1 cellular context compared by ENCODE assay signal in the genomic region with DNA sequence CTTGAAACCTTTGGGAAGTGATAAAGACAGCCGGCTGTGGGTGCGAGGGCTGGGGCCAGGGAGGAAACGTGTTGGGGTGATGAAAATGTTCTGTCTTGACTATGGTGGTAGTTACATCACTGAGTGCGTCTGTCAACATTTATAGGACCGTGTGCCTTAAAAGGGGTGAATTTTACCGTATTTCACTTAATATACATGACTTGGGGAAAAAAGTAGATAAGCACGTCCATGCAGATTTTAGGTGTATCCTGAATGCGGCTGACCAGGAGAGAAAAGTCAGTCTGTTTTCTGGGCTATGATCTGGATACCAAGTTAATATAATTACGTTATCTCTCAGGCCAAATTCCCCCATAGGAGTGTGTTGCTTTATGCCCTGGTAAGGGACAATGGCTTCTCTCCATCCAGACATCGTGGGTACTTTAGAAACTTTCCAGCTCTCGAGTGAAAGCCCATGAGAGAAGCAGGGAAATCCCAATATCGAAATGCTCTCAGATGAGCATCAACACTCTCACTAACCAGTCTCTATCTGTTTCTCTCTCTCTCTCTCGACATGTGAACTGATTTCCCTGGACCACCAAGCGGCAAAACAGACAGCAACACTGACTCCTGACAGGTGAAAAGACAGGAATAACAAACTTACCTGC.
A peak's percentile ranks its signal among the peaks of the same experiment; 100 is the strongest.
TF ChIP-seq lines count a peak whose summit lies in the region.

No MANE protein-coding gene starts in this region.

TF ChIP-seq in GM12878, 131 proteins besides CTCF, POLR2A, EP300 and RAD21 (continued from another document):
- TF ChIP-seq, protein P1, sequence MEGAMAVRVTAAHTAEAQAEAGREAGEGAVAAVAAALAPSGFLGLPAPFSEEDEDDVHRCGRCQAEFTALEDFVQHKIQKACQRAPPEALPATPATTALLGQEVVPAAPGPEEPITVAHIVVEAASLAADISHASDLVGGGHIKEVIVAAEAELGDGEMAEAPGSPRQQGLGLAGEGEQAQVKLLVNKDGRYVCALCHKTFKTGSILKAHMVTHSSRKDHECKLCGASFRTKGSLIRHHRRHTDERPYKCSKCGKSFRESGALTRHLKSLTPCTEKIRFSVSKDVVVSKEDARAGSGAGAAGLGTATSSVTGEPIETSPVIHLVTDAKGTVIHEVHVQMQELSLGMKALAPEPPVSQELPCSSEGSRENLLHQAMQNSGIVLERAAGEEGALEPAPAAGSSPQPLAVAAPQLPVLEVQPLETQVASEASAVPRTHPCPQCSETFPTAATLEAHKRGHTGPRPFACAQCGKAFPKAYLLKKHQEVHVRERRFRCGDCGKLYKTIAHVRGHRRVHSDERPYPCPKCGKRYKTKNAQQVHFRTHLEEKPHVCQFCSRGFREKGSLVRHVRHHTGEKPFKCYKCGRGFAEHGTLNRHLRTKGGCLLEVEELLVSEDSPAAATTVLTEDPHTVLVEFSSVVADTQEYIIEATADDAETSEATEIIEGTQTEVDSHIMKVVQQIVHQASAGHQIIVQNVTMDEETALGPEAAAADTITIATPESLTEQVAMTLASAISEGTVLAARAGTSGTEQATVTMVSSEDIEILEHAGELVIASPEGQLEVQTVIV (IDR thresholded peaks at IDR 0.05; ENCODE audit: borderline replicate concordance, partially characterized antibody) = no peak
- TF ChIP-seq RFX5 (IDR thresholded peaks at IDR 0.05; ENCODE audit: low read depth, low read length) (no peak), POLR2AphosphoS5 (IDR thresholded peaks at IDR 0.05; ENCODE audit: low read length) (no peak), MXI1 (IDR thresholded peaks at IDR 0.05; ENCODE audit: low read depth, low read length) (0 out of 2 replicates have a peak, but pooled peaks have one; percentile 26), MEF2B (IDR thresholded peaks at IDR 0.05; ENCODE audit: partially characterized antibody, poor library complexity, severe bottlenecking) (peak; percentile 52), SMC3 (IDR thresholded peaks at IDR 0.05; ENCODE audit: borderline replicate concordance, low read length) (no peak), NFXL1 (IDR thresholded peaks at IDR 0.05; ENCODE audit: borderline replicate concordance) (no peak), SUZ12 (IDR thresholded peaks at IDR 0.05; ENCODE audit: unreplicated experiment) (no peak), KDM1A (IDR thresholded peaks at IDR 0.05; ENCODE audit: borderline replicate concordance) (no peak)
- TF ChIP-seq, protein P2, sequence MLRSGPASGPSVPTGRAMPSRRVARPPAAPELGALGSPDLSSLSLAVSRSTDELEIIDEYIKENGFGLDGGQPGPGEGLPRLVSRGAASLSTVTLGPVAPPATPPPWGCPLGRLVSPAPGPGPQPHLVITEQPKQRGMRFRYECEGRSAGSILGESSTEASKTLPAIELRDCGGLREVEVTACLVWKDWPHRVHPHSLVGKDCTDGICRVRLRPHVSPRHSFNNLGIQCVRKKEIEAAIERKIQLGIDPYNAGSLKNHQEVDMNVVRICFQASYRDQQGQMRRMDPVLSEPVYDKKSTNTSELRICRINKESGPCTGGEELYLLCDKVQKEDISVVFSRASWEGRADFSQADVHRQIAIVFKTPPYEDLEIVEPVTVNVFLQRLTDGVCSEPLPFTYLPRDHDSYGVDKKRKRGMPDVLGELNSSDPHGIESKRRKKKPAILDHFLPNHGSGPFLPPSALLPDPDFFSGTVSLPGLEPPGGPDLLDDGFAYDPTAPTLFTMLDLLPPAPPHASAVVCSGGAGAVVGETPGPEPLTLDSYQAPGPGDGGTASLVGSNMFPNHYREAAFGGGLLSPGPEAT (IDR thresholded peaks at IDR 0.05; ENCODE audit: low read depth) = peak; percentile 27; the same call in 1 of the 2 replicates
- TF ChIP-seq, protein P3, sequence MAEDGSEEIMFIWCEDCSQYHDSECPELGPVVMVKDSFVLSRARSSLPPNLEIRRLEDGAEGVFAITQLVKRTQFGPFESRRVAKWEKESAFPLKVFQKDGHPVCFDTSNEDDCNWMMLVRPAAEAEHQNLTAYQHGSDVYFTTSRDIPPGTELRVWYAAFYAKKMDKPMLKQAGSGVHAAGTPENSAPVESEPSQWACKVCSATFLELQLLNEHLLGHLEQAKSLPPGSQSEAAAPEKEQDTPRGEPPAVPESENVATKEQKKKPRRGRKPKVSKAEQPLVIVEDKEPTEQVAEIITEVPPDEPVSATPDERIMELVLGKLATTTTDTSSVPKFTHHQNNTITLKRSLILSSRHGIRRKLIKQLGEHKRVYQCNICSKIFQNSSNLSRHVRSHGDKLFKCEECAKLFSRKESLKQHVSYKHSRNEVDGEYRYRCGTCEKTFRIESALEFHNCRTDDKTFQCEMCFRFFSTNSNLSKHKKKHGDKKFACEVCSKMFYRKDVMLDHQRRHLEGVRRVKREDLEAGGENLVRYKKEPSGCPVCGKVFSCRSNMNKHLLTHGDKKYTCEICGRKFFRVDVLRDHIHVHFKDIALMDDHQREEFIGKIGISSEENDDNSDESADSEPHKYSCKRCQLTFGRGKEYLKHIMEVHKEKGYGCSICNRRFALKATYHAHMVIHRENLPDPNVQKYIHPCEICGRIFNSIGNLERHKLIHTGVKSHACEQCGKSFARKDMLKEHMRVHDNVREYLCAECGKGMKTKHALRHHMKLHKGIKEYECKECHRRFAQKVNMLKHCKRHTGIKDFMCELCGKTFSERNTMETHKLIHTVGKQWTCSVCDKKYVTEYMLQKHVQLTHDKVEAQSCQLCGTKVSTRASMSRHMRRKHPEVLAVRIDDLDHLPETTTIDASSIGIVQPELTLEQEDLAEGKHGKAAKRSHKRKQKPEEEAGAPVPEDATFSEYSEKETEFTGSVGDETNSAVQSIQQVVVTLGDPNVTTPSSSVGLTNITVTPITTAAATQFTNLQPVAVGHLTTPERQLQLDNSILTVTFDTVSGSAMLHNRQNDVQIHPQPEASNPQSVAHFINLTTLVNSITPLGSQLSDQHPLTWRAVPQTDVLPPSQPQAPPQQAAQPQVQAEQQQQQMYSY (CRISPR knock-in tag; IDR thresholded peaks at IDR 0.05) = no peak
- TF ChIP-seq, protein P4, sequence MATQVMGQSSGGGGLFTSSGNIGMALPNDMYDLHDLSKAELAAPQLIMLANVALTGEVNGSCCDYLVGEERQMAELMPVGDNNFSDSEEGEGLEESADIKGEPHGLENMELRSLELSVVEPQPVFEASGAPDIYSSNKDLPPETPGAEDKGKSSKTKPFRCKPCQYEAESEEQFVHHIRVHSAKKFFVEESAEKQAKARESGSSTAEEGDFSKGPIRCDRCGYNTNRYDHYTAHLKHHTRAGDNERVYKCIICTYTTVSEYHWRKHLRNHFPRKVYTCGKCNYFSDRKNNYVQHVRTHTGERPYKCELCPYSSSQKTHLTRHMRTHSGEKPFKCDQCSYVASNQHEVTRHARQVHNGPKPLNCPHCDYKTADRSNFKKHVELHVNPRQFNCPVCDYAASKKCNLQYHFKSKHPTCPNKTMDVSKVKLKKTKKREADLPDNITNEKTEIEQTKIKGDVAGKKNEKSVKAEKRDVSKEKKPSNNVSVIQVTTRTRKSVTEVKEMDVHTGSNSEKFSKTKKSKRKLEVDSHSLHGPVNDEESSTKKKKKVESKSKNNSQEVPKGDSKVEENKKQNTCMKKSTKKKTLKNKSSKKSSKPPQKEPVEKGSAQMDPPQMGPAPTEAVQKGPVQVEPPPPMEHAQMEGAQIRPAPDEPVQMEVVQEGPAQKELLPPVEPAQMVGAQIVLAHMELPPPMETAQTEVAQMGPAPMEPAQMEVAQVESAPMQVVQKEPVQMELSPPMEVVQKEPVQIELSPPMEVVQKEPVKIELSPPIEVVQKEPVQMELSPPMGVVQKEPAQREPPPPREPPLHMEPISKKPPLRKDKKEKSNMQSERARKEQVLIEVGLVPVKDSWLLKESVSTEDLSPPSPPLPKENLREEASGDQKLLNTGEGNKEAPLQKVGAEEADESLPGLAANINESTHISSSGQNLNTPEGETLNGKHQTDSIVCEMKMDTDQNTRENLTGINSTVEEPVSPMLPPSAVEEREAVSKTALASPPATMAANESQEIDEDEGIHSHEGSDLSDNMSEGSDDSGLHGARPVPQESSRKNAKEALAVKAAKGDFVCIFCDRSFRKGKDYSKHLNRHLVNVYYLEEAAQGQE (IDR thresholded peaks at IDR 0.05; ENCODE audit: low read depth, low read length) = no peak
- TF ChIP-seq, protein P5, sequence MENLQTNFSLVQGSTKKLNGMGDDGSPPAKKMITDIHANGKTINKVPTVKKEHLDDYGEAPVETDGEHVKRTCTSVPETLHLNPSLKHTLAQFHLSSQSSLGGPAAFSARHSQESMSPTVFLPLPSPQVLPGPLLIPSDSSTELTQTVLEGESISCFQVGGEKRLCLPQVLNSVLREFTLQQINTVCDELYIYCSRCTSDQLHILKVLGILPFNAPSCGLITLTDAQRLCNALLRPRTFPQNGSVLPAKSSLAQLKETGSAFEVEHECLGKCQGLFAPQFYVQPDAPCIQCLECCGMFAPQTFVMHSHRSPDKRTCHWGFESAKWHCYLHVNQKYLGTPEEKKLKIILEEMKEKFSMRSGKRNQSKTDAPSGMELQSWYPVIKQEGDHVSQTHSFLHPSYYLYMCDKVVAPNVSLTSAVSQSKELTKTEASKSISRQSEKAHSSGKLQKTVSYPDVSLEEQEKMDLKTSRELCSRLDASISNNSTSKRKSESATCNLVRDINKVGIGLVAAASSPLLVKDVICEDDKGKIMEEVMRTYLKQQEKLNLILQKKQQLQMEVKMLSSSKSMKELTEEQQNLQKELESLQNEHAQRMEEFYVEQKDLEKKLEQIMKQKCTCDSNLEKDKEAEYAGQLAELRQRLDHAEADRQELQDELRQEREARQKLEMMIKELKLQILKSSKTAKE (IDR thresholded peaks at IDR 0.05; ENCODE audit: low read depth, poor library complexity, severe bottlenecking) = no peak
- TF ChIP-seq, protein P6, sequence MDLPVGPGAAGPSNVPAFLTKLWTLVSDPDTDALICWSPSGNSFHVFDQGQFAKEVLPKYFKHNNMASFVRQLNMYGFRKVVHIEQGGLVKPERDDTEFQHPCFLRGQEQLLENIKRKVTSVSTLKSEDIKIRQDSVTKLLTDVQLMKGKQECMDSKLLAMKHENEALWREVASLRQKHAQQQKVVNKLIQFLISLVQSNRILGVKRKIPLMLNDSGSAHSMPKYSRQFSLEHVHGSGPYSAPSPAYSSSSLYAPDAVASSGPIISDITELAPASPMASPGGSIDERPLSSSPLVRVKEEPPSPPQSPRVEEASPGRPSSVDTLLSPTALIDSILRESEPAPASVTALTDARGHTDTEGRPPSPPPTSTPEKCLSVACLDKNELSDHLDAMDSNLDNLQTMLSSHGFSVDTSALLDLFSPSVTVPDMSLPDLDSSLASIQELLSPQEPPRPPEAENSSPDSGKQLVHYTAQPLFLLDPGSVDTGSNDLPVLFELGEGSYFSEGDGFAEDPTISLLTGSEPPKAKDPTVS (IDR thresholded peaks at IDR 0.05; ENCODE audit: low read depth, low read length) = no peak
- TF ChIP-seq, protein P7, sequence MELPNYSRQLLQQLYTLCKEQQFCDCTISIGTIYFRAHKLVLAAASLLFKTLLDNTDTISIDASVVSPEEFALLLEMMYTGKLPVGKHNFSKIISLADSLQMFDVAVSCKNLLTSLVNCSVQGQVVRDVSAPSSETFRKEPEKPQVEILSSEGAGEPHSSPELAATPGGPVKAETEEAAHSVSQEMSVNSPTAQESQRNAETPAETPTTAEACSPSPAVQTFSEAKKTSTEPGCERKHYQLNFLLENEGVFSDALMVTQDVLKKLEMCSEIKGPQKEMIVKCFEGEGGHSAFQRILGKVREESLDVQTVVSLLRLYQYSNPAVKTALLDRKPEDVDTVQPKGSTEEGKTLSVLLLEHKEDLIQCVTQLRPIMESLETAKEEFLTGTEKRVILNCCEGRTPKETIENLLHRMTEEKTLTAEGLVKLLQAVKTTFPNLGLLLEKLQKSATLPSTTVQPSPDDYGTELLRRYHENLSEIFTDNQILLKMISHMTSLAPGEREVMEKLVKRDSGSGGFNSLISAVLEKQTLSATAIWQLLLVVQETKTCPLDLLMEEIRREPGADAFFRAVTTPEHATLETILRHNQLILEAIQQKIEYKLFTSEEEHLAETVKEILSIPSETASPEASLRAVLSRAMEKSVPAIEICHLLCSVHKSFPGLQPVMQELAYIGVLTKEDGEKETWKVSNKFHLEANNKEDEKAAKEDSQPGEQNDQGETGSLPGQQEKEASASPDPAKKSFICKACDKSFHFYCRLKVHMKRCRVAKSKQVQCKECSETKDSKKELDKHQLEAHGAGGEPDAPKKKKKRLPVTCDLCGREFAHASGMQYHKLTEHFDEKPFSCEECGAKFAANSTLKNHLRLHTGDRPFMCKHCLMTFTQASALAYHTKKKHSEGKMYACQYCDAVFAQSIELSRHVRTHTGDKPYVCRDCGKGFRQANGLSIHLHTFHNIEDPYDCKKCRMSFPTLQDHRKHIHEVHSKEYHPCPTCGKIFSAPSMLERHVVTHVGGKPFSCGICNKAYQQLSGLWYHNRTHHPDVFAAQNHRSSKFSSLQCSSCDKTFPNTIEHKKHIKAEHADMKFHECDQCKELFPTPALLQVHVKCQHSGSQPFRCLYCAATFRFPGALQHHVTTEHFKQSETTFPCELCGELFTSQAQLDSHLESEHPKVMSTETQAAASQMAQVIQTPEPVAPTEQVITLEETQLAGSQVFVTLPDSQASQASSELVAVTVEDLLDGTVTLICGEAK (IDR thresholded peaks at IDR 0.05; ENCODE audit: borderline replicate concordance) = no peak
TF ChIP-seq in GM12878: peak in this region for 3.
